1 cellular context compared by ENCODE assay signal in the genomic region with DNA sequence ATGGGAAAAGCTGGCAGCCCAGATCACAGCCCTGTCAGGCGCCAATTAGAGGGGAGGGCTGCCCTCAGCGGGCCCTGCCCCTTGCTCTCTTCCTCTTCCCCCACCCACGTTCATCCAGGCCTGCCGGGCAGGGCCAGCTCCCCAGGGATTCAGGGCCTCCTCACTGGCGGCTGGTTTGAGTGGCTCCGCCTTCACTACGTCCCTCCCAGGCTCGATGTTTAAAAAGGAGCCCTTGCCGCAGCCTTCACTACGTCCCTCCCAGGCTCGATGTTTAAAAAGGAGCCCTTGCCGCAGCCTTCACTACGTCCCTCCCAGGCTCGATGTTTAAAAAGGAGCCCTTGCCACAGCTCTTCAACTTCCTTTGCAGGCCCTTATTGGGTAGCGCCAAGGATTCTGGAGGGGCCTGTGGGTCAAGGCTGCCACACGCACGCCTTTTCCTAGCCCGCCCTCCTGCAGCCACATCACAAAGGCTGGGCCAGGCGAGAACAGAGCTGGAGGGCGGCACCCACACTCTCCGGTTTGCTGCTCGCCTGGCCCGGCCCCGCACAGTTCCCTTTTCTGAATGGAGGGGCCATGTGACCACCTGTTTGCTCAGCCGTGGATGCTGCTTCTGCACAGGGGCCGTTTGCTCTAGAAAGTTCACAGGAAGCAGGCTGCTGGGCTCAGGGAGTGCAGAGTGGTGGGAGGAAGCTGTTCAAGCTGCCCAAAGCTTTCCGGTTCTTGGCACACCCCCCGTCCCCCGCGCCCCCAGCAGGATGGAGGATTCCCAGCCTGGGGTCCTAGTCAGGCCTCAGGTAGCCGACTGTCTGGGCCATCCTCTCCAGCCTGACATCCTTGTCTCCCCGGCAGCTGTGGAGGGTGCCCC.
A peak's percentile ranks its signal among the peaks of the same experiment; 100 is the strongest.
TF ChIP-seq lines count a peak whose summit lies in the region.

No MANE protein-coding gene starts in this region.

TF ChIP-seq in WTC11, 78 proteins besides CTCF, POLR2A, EP300 and RAD21 (continued from another document):
- TF ChIP-seq, protein P1, sequence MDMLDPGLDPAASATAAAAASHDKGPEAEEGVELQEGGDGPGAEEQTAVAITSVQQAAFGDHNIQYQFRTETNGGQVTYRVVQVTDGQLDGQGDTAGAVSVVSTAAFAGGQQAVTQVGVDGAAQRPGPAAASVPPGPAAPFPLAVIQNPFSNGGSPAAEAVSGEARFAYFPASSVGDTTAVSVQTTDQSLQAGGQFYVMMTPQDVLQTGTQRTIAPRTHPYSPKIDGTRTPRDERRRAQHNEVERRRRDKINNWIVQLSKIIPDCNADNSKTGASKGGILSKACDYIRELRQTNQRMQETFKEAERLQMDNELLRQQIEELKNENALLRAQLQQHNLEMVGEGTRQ (CRISPR knock-in tag; IDR thresholded peaks at IDR 0.05), result peak; percentile 85
- TF ChIP-seq GTF2I (CRISPR knock-in tag; conservative IDR thresholded peaks at IDR 0.05) (no peak), NR3C1 (CRISPR knock-in tag; conservative IDR thresholded peaks at IDR 0.05; ENCODE audit: low read depth) (no peak), SMAD4 (CRISPR knock-in tag; IDR thresholded peaks at IDR 0.05) (no peak)
